Comparison of ENCODE assay signal across 26 cellular contexts in the genomic region with DNA sequence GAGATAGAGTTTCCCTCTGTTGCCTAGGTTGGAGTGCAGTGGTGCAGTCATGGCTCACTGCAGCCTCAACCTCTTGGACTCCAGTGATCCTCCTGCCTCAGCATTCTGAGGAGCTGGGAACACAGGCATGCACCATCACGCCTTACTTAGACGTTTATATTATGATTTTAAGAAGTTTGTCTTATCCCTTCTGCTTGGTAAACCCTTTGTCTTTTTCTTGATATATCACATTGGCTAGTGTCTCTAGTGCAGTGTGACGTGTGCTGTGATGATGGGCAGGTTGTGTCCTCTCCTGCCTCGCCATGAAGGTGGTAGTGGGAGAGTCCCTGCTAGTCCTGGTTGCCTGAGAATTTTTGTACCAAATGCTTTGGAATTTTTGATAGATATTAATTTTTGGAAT.
DNase-seq lines count a peak whose midpoint lies in the region; ATAC-seq, FAIRE-seq and TF ChIP-seq lines count a peak whose summit lies in the region.
"Had no signal": no experiment of that assay in that cellular context is flagged by ENCODE, and none has a peak within 500 bp of the region (broad histone marks: within the 10 kb centered on the region; RNA-seq: fewer than 3 reads in every experiment).

No MANE protein-coding gene starts in this region.

- TF ChIP-seq RAD21 in HepG2 (CRISPR knock-in tag; IDR thresholded peaks at IDR 0.05) (no peak), K562 (CRISPR knock-in tag; conservative IDR thresholded peaks at IDR 0.05 in 1 of 2, IDR thresholded peaks at IDR 0.05 in 1 of 2) (no peak)

- ATAC-seq in HepG2: no peak
- no peak for ATAC-seq in right lobe of liver
- ATAC-seq in K562: no peak
- ATAC-seq: GM12878 had no signal

- no peak overlapping the region for H3K4me3 ChIP-seq in HepG2 (replicated peaks in 1 of 3; ENCODE audit: insufficient read depth in 1 of 3, low read depth in 2 of 3, low read length in 3 of 3)
- H3K4me3 ChIP-seq in right lobe of liver: no peak overlapping the region
- H3K4me3 ChIP-seq in K562: no peak overlapping the region
- H3K4me3 ChIP-seq: BLaER1, GM12878 had no signal

- peaks cover 3% of the 10 kb centered on the region for H3K9me1 ChIP-seq in K562 (ENCODE audit: control insufficient read depth, insufficient read depth, low read length)

- H3K9me3 ChIP-seq in HepG2 (ENCODE audit: low read length): peaks cover 14% of the 10 kb centered on the region
- no peaks in the 10 kb centered on the region for H3K9me3 ChIP-seq in right lobe of liver
- 0 out of 2 replicates have a peak, but pooled peaks cover 6% of the 10 kb centered on the region for H3K9me3 ChIP-seq in K562 (replicated peaks; ENCODE audit: control insufficient read depth, insufficient read depth, low read depth, low read length)
- H3K9me3 ChIP-seq: BE2C had no signal

- TF ChIP-seq CTCF in HepG2 (CRISPR knock-in tag; IDR thresholded peaks at IDR 0.05) (no peak), right lobe of liver (IDR thresholded peaks at IDR 0.05) (no peak), K562 (IDR thresholded peaks at IDR 0.05 in 2 of 3, conservative IDR thresholded peaks at IDR 0.05 in 1 of 3; ENCODE audit: insufficient read depth in 2 of 3, low read depth in 1 of 3, low read length in 3 of 3) (no peak), glutamatergic neuron (IDR thresholded peaks at IDR 0.05; ENCODE audit: partially characterized antibody, unreplicated experiment) (no peak)

- no TSS peak for BruUV-seq in HepG2 (replicated peaks; lab: Mats Ljungman, UMichigan)
- no TSS peak for BruUV-seq in K562 (replicated peaks; lab: Mats Ljungman, UMichigan)

- DNase-seq in HepG2 (ENCODE audit: low spot score) (no peak), right lobe of liver (no peak), K562 (ENCODE audit: extremely low read depth in 1 of 4, low spot score in 3 of 4) (no peak), glutamatergic neuron (no peak), pons (ENCODE audit: low spot score) (no peak), globus pallidus (ENCODE audit: low spot score) (no peak)
- DNase-seq: 8988T; ACHN; BE2C; CD4-positive, alpha-beta memory T cell; CD4-positive, CD25-positive, alpha-beta regulatory T cell; CD8-positive, alpha-beta memory T cell; COR-L47; DMS 273 treated with DMSO at 0.1 percent for 48 hours; DMS153; DMS53; DMS79; DND-41; EL; GDM1 had no signal

- H3K27ac ChIP-seq in HepG2 (ENCODE audit: extremely low read length, insufficient read depth, low read length): no peak overlapping the region
- H3K27ac ChIP-seq in right lobe of liver: no peak overlapping the region
- no peak overlapping the region for H3K27ac ChIP-seq in K562 (ENCODE audit: extremely low read depth, low read depth, low read length)
- H3K27ac ChIP-seq: BLaER1 had no signal

- POLR2A ChIA-PET in HepG2 (lab: Yijun Ruan, JAX) (no interaction called here), K562 (lab: Yijun Ruan, JAX) (no interaction called here)

- peaks cover 13% of the 10 kb centered on the region for H3K27me3 Mint-ChIP-seq in glutamatergic neuron (ENCODE audit: unreplicated experiment)
- H3K27me3 Mint-ChIP-seq: CD4-positive, alpha-beta memory T cell; CD4-positive, CD25-positive, alpha-beta regulatory T cell; CD8-positive, alpha-beta memory T cell had no signal

- 98% methylated on average over 4 of the region's 4 CpGs for WGBS in HepG2 (ENCODE audit: low lambda C conversion rate)
- WGBS in right lobe of liver (ENCODE audit: insufficient coverage, low coverage, low lambda C conversion rate, missing lambda C conversion rate): 91% methylated on average over 4 of the region's 4 CpGs
- 94% methylated on average over 4 of the region's 4 CpGs for WGBS in K562 (ENCODE audit: insufficient coverage, low coverage, missing lambda C conversion rate)

- H3K27ac Mint-ChIP-seq in glutamatergic neuron (ENCODE audit: unreplicated experiment): peak overlapping the region; percentile 64
- H3K27ac Mint-ChIP-seq: CD14-positive monocyte had no signal

- H3K9ac ChIP-seq in HepG2 (ENCODE audit: insufficient read depth, low read depth, low read length): no peak overlapping the region
- H3K9ac ChIP-seq in K562 (ENCODE audit: insufficient read depth in 1 of 2, low read depth in 2 of 2, low read length in 2 of 2): no peak overlapping the region
- H3K9ac ChIP-seq: BLaER1 had no signal

- intact Hi-C loops in HepG2 (cut with micrococcal nuclease; ENCODE audit: unreplicated experiment): no loop called here
- intact Hi-C loops in right lobe of liver (cut with DNase I): no loop called here
- intact Hi-C loops in K562 (cut with micrococcal nuclease): no loop called here

- TF ChIP-seq EP300 in HepG2 (IDR thresholded peaks at IDR 0.05; ENCODE audit: low read depth in 2 of 2, low read length in 2 of 2) (no peak), HepG2 (CRISPR knock-in tag; IDR thresholded peaks at IDR 0.05; ENCODE audit: borderline replicate concordance) (no peak), K562 (IDR thresholded peaks at IDR 0.05; ENCODE audit: low read length) (no peak)

- in situ Hi-C loops in HepG2 (cut with HindIII; ENCODE audit: extremely low pct_ligation_motif_present, low pct_unique_long_range_greater_than_20kb): no loop called here
- in situ Hi-C loops in K562 (cut with MboI): no loop called here

- no peak for TF ChIP-seq POLR2A in HepG2 (IDR thresholded peaks at IDR 0.05; ENCODE audit: insufficient read depth in 1 of 2, low read depth in 2 of 2, low read length in 2 of 2)
- TF ChIP-seq POLR2A in right lobe of liver (IDR thresholded peaks at IDR 0.05): no peak
- TF ChIP-seq POLR2A in K562 (conservative IDR thresholded peaks at IDR 0.05): no peak

- H3K27me3 ChIP-seq in HepG2 (ENCODE audit: control insufficient read depth in 1 of 2, insufficient read depth in 2 of 2, low read length in 2 of 2) (no peaks in the 10 kb centered on the region), right lobe of liver (no peaks in the 10 kb centered on the region), K562 (ENCODE audit: control insufficient read depth in 2 of 2, insufficient read depth in 2 of 2, low read length in 2 of 2) (no peaks in the 10 kb centered on the region)
- H3K27me3 ChIP-seq: BE2C, BLaER1 had no signal

- peaks cover 13% of the 10 kb centered on the region for H3K4me1 Mint-ChIP-seq in glutamatergic neuron (ENCODE audit: low read depth, unreplicated experiment)
- H3K4me1 Mint-ChIP-seq: CD14-positive monocyte had no signal

- H3K36me3 Mint-ChIP-seq in glutamatergic neuron (ENCODE audit: unreplicated experiment): peaks cover 21% of the 10 kb centered on the region

- H3K36me3 ChIP-seq in HepG2 (replicated peaks in 1 of 2; ENCODE audit: control insufficient read depth in 1 of 2, insufficient read depth in 2 of 2, low read length in 2 of 2) (peaks cover 17 to 29% of the 10 kb centered on the region in 2 experiments; a peak in 4 of 5 replicates), right lobe of liver (peaks cover 0 to 19% (median 0%) of the 10 kb centered on the region in 4 donors), K562 (ENCODE audit: control insufficient read depth, insufficient read depth, low read length) (peaks cover 5% of the 10 kb centered on the region; the same call in 2 of the 3 replicates)

- H3K4me3 Mint-ChIP-seq in glutamatergic neuron (ENCODE audit: unreplicated experiment): no peak overlapping the region
- H3K4me3 Mint-ChIP-seq: CD14-positive monocyte; CD4-positive, alpha-beta memory T cell; CD4-positive, CD25-positive, alpha-beta regulatory T cell; CD8-positive, alpha-beta memory T cell had no signal

- no peak overlapping the region for H2AFZ ChIP-seq in HepG2 (ENCODE audit: low read length)
- H2AFZ ChIP-seq in K562 (ENCODE audit: low read depth, low read length): no peak overlapping the region

- no peaks in the 10 kb centered on the region for H3K79me2 ChIP-seq in HepG2 (ENCODE audit: insufficient read depth, low read length)
- H3K79me2 ChIP-seq in K562 (ENCODE audit: control insufficient read depth, insufficient read depth, low read length): no peaks in the 10 kb centered on the region

- peaks cover 3% of the 10 kb centered on the region; the same call in 1 of the 2 replicates for H4K20me1 ChIP-seq in HepG2 (ENCODE audit: insufficient read depth, low read length)
- 0 out of 2 replicates have a peak, but pooled peaks cover 3% of the 10 kb centered on the region for H4K20me1 ChIP-seq in K562 (replicated peaks; ENCODE audit: control insufficient read depth, insufficient read depth, low read length)

- FAIRE-seq in HepG2 (lab: Jason Lieb, UNC) (no peak), K562 (lab: Jason Lieb, UNC) (no peak)
- FAIRE-seq: A204.1, GM12878, GM12892, GM18507 had no signal

- peaks cover 19% of the 10 kb centered on the region for H3K9me3 Mint-ChIP-seq in glutamatergic neuron (ENCODE audit: unreplicated experiment)

- CTCF ChIA-PET in HepG2 (lab: Yijun Ruan, JAX; ENCODE audit: low intra/inter-chr PET ratio, low total read pairs) (no interaction called here), K562 (lab: Yijun Ruan, JAX; ENCODE audit: low intra/inter-chr PET ratio) (no interaction called here)

- H3K4me1 ChIP-seq in HepG2 (ENCODE audit: insufficient read depth, low read length) (peaks cover 15% of the 10 kb centered on the region), right lobe of liver (peaks cover 0 to 10% (median 3%) of the 10 kb centered on the region in 4 donors), K562 (replicated peaks in 1 of 2; ENCODE audit: control insufficient read depth in 2 of 2, insufficient read depth in 2 of 2, low read length in 2 of 2) (peaks cover 0 to 10% of the 10 kb centered on the region in 2 experiments; a peak in 1 of 5 replicates)
- H3K4me1 ChIP-seq: BE2C, BLaER1 had no signal

- no peak overlapping the region for H3K4me2 ChIP-seq in HepG2 (ENCODE audit: low read depth, low read length)
- no peak overlapping the region for H3K4me2 ChIP-seq in K562 (ENCODE audit: insufficient read depth, low read length)
- H3K4me2 ChIP-seq: BLaER1 had no signal

TF ChIP-seq in HepG2, 621 proteins besides CTCF, POLR2A, EP300 and RAD21 (continues in another document):
- TF ChIP-seq STAT5B (CRISPR knock-in tag; IDR thresholded peaks at IDR 0.05) (no peak), CBX5 (CRISPR knock-in tag; IDR thresholded peaks at IDR 0.05; ENCODE audit: borderline replicate concordance) (no peak)

TF ChIP-seq in K562, 482 proteins besides CTCF, POLR2A, EP300 and RAD21 (continues in another document):
- TF ChIP-seq MECOM (CRISPR knock-in tag; IDR thresholded peaks at IDR 0.05): no peak
- TF ChIP-seq CBX3 (IDR thresholded peaks at IDR 0.05; ENCODE audit: borderline replicate concordance in 1 of 2, low read length in 2 of 2): peak in 1 of 2 experiments; percentile 82; a peak in 1 of 3 replicates
- no peak for TF ChIP-seq TCF7L2 (IDR thresholded peaks at IDR 0.05; ENCODE audit: low read depth, low read length)
- TF ChIP-seq NR1H2 (CRISPR knock-in tag; IDR thresholded peaks at IDR 0.05): no peak

Comparison
In these comparisons a context has a peak if more than half of its experiments do, and no peak if none do; other contexts are left out.
1. Of the 241 proteins assayed by ChIP-seq in both HepG2 and K562: peak only in HepG2: none; only in K562: CBX5; in both: none; in neither: 240.